ENCODE assay signal across 8 cellular contexts in the genomic region with DNA sequence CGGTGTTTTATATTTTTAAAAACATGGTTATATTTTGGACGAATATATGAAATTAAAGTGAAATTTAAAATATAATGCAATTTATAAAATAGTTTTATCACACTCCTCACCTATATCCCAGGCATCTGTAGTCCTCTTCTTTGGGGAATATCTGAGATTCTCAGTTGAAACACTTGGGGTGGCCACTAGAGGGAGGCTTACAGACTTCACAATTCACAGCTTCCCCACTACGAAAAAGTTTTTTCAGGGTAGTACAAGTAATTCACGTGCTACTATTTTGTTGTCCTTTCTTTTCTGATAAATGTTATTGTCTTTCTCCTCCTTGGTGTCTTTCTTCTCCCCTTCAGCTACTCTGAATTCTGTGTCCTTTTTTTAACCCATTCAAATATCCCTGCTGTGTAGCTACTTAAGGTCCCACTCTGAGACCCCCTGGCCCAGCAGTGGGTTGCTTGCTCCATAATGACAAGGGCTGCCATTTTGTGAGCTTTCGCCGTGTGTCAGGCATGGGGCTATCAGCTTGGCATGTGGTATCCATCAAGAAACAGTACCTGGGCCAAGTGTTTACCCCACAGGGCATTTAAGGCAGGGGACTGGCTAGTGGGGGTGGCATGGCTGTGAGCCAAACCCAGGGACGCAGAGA. TPM values are rescaled to one million over a fixed set of nuclear protein-coding genes. Genes with fewer than 3 reads are reported as not detected.
A peak's percentile ranks its signal among the peaks of the same experiment; 100 is the strongest.
DNase-seq lines count a peak whose midpoint lies in the region; ATAC-seq and TF ChIP-seq lines count a peak whose summit lies in the region.

No MANE protein-coding gene starts in this region.

- TF ChIP-seq POLR2A in right lobe of liver (IDR thresholded peaks at IDR 0.05) = no peak

- H3K4me3 ChIP-seq in astrocyte of the cerebellum (ENCODE audit: low read depth, low read length) (no peak overlapping the region), right lobe of liver (no peak overlapping the region)

- H3K9me3 ChIP-seq in right lobe of liver = no peaks in the 10 kb centered on the region

- ATAC-seq in right lobe of liver (peak in 3 of 4 donors; percentile 37 to 58 (median 58)), GM21528 (IDR thresholded peaks at IDR 0.05; ENCODE audit: low FRiP score, unreplicated experiment) (no peak), GM21526 (IDR thresholded peaks at IDR 0.05; ENCODE audit: low FRiP score, unreplicated experiment) (no peak)

- DNase-seq in CMK (ENCODE audit: low read depth) (peak; percentile 17), HuH-7 (ENCODE audit: low spot score) (peak; percentile 64), astrocyte of the cerebellum (ENCODE audit: low read depth) (no peak), right lobe of liver (no peak), NCI-H226 (no peak), T-helper 2 cell (no peak)

- TF ChIP-seq CTCF in astrocyte of the cerebellum (IDR thresholded peaks at IDR 0.05; ENCODE audit: low read depth, low read length, missing control alignments) = peak; percentile 49
- peak; percentile 14 to 62 (median 59) for TF ChIP-seq CTCF in right lobe of liver (IDR thresholded peaks at IDR 0.05)

- in situ Hi-C loops in astrocyte of the cerebellum (cut with HindIII; ENCODE audit: low sequenced_read_pairs) = no loop called here

- H3K27me3 ChIP-seq in right lobe of liver = no peaks in the 10 kb centered on the region

- H3K4me1 ChIP-seq in right lobe of liver = no peaks in the 10 kb centered on the region

- 24% methylated on average over 7 of the region's 7 CpGs for WGBS in right lobe of liver (ENCODE audit: insufficient coverage, low coverage, low lambda C conversion rate, missing lambda C conversion rate)

- H3K27ac ChIP-seq in right lobe of liver = no peak overlapping the region

- intact Hi-C loops in right lobe of liver (cut with DNase I) = no loop called here

- no peaks in the 10 kb centered on the region for H3K36me3 ChIP-seq in right lobe of liver

RNA-seq across cellular contexts. Expression of a gene that starts 43.6 kb away (rescaled TPM):
- under 1 TPM in 4 of 6 experiments, not detected in 2; 0.12 to 0.35 (median 0.23) TPM for total RNA-seq in right lobe of liver

Comparison
In these comparisons a context has a peak if more than half of its experiments do, and no peak if none do; other contexts are left out.
1. DNase-seq: peak in CMK (single experiment) and HuH-7 (single experiment); none in astrocyte of the cerebellum (single experiment), right lobe of liver (0 of 3), NCI-H226 (single experiment) and T-helper 2 cell (0 of 5).
2. ATAC-seq: peak in right lobe of liver (3 of 4); none in GM21528 (single experiment) and GM21526 (single experiment).